In genomic region chr7:22554184-22554583, GRCh38 we compare ENCODE assay signal across 23 cellular contexts. TPM values are rescaled to one million over a fixed set of nuclear protein-coding genes. Genes with fewer than 3 reads are reported as not detected.
DNase-seq lines count a peak whose midpoint lies in the region; ATAC-seq, FAIRE-seq and TF ChIP-seq lines count a peak whose summit lies in the region.
"Had no signal": no experiment of that assay in that cellular context is flagged by ENCODE, and none has a peak within 500 bp of the region (broad histone marks: within the 10 kb centered on the region; RNA-seq: fewer than 3 reads in every experiment).

No MANE protein-coding gene starts in this region.

- H3K4me2 ChIP-seq in H1 (ENCODE audit: insufficient read depth in 1 of 2, low read depth in 2 of 2, low read length in 2 of 2) (no peak overlapping the region), mesendoderm (ENCODE audit: low read length) (no peak overlapping the region)

- POLR2A ChIA-PET in H1 (lab: Charles Lee; ENCODE audit: partially characterized antibody) = interaction anchor here (0.9 kb wide), 1 partner anchor 174 kb away, joined by 4 read pairs; no protein-coding TSS in a partner anchor

- H3K4me1 ChIP-seq in H1 (replicated peaks in 1 of 4; ENCODE audit: control insufficient read depth in 3 of 4, insufficient read depth in 4 of 4, low read length in 3 of 4) = peaks cover 0 to 6% (median 4%) of the 10 kb centered on the region in 4 experiments; a peak in 4 of 7 replicates
- peaks cover 3% of the 10 kb centered on the region for H3K4me1 ChIP-seq in mesendoderm (ENCODE audit: control insufficient read depth, low read depth, low read length)

- 0 out of 2 replicates have a peak overlapping the region, but pooled peaks have one; percentile 21 for H2BK15ac ChIP-seq in H1 (ENCODE audit: low read length)
- H2BK15ac ChIP-seq in mesendoderm (replicated peaks; ENCODE audit: low read depth) = no peak overlapping the region

- H4K8ac ChIP-seq in H1 (ENCODE audit: extremely low read depth, insufficient read depth, low read length) (no peak overlapping the region), mesendoderm (ENCODE audit: low read depth, low read length) (no peak overlapping the region)

- no peak overlapping the region for H3K4me3 Mint-ChIP-seq in activated CD8-positive, alpha-beta memory T cell treated with anti-CD3 and anti-CD28 coated beads, Interleukin-2, amount 10 ng/mL, durations not matched to agents 7 days and 5 days
- no peak overlapping the region for H3K4me3 Mint-ChIP-seq in type B pancreatic cell
- H3K4me3 Mint-ChIP-seq: B cell; CD14-positive monocyte; CD4-positive, alpha-beta T cell; CD8-positive, alpha-beta memory T cell had no signal

- TF ChIP-seq CTCF in H1 (IDR thresholded peaks at IDR 0.05; ENCODE audit: control extremely low read depth in 1 of 3, insufficient read depth in 1 of 3, low read depth in 1 of 3, low read length in 3 of 3) (no peak), type B pancreatic cell (conservative IDR thresholded peaks at IDR 0.05) (no peak)

- no peak for TF ChIP-seq EP300 in H1 (IDR thresholded peaks at IDR 0.05; ENCODE audit: borderline replicate concordance in 1 of 2, low read depth in 2 of 2, low read length in 2 of 2)

- H3K18ac ChIP-seq in H1 (ENCODE audit: extremely low read depth, low read length) (no peak overlapping the region), mesendoderm (ENCODE audit: low read length) (no peak overlapping the region)

- ATAC-seq in activated CD8-positive, alpha-beta memory T cell treated with anti-CD3 and anti-CD28 coated beads, Interleukin-2, amount 10 ng/mL, durations not matched to agents 7 days and 5 days = no peak

- H3K4ac ChIP-seq in H1 (replicated peaks; ENCODE audit: insufficient read length, low read depth, low read length) = no peak overlapping the region
- H3K4ac ChIP-seq in mesendoderm (ENCODE audit: low read depth, low read length) = no peak overlapping the region

- H3K27ac ChIP-seq in H1 (ENCODE audit: low read depth, low read length) (no peak overlapping the region), mesendoderm (ENCODE audit: low read depth, low read length) (no peak overlapping the region)
- H3K27ac ChIP-seq: 22Rv1 had no signal

- H3K79me2 ChIP-seq in H1 (ENCODE audit: control insufficient read depth in 1 of 2, insufficient read depth in 2 of 2, low read length in 2 of 2) (no peaks in the 10 kb centered on the region), mesendoderm (ENCODE audit: control insufficient read depth, insufficient read depth, low read length) (no peaks in the 10 kb centered on the region)

- H4K91ac ChIP-seq in H1 (replicated peaks; ENCODE audit: insufficient read length, low read length) = no peak overlapping the region

- FAIRE-seq in H1 (lab: Jason Lieb, UNC) = no peak
- FAIRE-seq: A204.1, GM12891, GM18507 had no signal

- no peak for TF ChIP-seq RAD21 in H1 (IDR thresholded peaks at IDR 0.05 in 1 of 2, conservative IDR thresholded peaks at IDR 0.05 in 1 of 2; ENCODE audit: low read depth in 2 of 2, low read length in 2 of 2)

- CTCF ChIA-PET in activated CD8-positive, alpha-beta memory T cell treated with anti-CD3 and anti-CD28 coated beads, Interleukin-2, amount 10 ng/mL, durations not matched to agents 7 days and 5 days (lab: Charles Lee) = interaction anchor here (14.8 kb wide), 1 partner anchor 175 kb away, joined by 376 read pairs; the partner anchor contains the start of gene IL6
- CTCF ChIA-PET in H1 (lab: Charles Lee; ENCODE audit: partially characterized antibody) = interaction anchor here (0.6 to 4.7 kb wide), 7 partner anchors 40 to 501 kb away, joined by 3 to 50 read pairs (median 11); partner anchors contain the start of gene IL6

- H3K4me3 ChIP-seq in H1 (ENCODE audit: extremely low read depth in 1 of 4, insufficient read depth in 2 of 4, low read depth in 3 of 4, low read length in 4 of 4) (no peak overlapping the region), mesendoderm (ENCODE audit: low read length) (no peak overlapping the region)
- H3K4me3 ChIP-seq: BLaER1 treated with 17β-estradiol and CSF1 and Interleukin-3, amounts not matched to agents 10 nM and 100 nM had no signal

- no peak overlapping the region for H2BK120ac ChIP-seq in H1 (replicated peaks; ENCODE audit: low read depth, low read length)
- no peak overlapping the region for H2BK120ac ChIP-seq in mesendoderm (ENCODE audit: low read depth, low read length)

- H2AFZ ChIP-seq in H1 (ENCODE audit: low read length) = no peak overlapping the region

- H3K27ac Mint-ChIP-seq in activated CD8-positive, alpha-beta memory T cell treated with anti-CD3 and anti-CD28 coated beads, Interleukin-2, amount 10 ng/mL, durations not matched to agents 7 days and 5 days = no peak overlapping the region
- H3K27ac Mint-ChIP-seq in type B pancreatic cell = no peak overlapping the region
- H3K27ac Mint-ChIP-seq: B cell; CD14-positive monocyte; CD4-positive, alpha-beta T cell had no signal

- no peak overlapping the region for H2BK5ac ChIP-seq in H1 (ENCODE audit: low read depth, low read length)
- no peak overlapping the region for H2BK5ac ChIP-seq in mesendoderm (ENCODE audit: low read length)

- H3K14ac ChIP-seq in H1 (ENCODE audit: insufficient read length) = no peak overlapping the region

- H3K4me1 Mint-ChIP-seq in activated CD8-positive, alpha-beta memory T cell treated with anti-CD3 and anti-CD28 coated beads, Interleukin-2, amount 10 ng/mL, durations not matched to agents 7 days and 5 days = peaks cover 16% of the 10 kb centered on the region
- no peaks in the 10 kb centered on the region for H3K4me1 Mint-ChIP-seq in type B pancreatic cell (ENCODE audit: unreplicated experiment)

- H3K23ac ChIP-seq in H1 (ENCODE audit: insufficient read length) (no peak overlapping the region), mesendoderm (ENCODE audit: low read length) (no peak overlapping the region)

- no peaks in the 10 kb centered on the region for H3K9me3 ChIP-seq in H1 (ENCODE audit: insufficient read depth in 2 of 2, low read depth in 1 of 2, low read length in 1 of 2)

- H2BK12ac ChIP-seq in H1 (ENCODE audit: low read depth, low read length) = no peak overlapping the region

- peaks cover 65% of the 10 kb centered on the region for H3K27me3 Mint-ChIP-seq in activated CD8-positive, alpha-beta memory T cell treated with anti-CD3 and anti-CD28 coated beads, Interleukin-2, amount 10 ng/mL, durations not matched to agents 7 days and 5 days
- peaks cover 54% of the 10 kb centered on the region for H3K27me3 Mint-ChIP-seq in type B pancreatic cell

- no peaks in the 10 kb centered on the region for H4K20me1 ChIP-seq in H1 (replicated peaks in 1 of 2; ENCODE audit: control insufficient read depth in 1 of 2, insufficient read depth in 2 of 2, low read length in 2 of 2)
- H4K20me1 ChIP-seq: BLaER1 treated with 17β-estradiol and CSF1 and Interleukin-3, amounts not matched to agents 10 nM and 100 nM had no signal

- peaks cover 5% of the 10 kb centered on the region; the same call in 1 of the 2 replicates for H3K23me2 ChIP-seq in H1 (ENCODE audit: low read depth, low read length)

- H3K36me3 Mint-ChIP-seq in activated CD8-positive, alpha-beta memory T cell treated with anti-CD3 and anti-CD28 coated beads, Interleukin-2, amount 10 ng/mL, durations not matched to agents 7 days and 5 days = no peaks in the 10 kb centered on the region
- no peaks in the 10 kb centered on the region for H3K36me3 Mint-ChIP-seq in type B pancreatic cell
- H3K36me3 Mint-ChIP-seq: CD8-positive, alpha-beta memory T cell had no signal

- H3K56ac ChIP-seq in H1 (replicated peaks; ENCODE audit: insufficient read length, low read depth, low read length) (no peak overlapping the region), mesendoderm (ENCODE audit: low read length) (no peak overlapping the region)

- 93% methylated on average over 5 of the region's 5 CpGs; no CpG with 5 or more reads in 1 of the 2 experiments for WGBS in H1 (ENCODE audit: extremely low coverage in 1 of 2, insufficient coverage in 1 of 2, insufficient read length in 1 of 2, insufficient replicate concordance in 2 of 2, low coverage in 1 of 2, low lambda C conversion rate in 2 of 2, missing lambda C conversion rate in 1 of 2), 2 experiments
- WGBS in mesendoderm (ENCODE audit: extremely low coverage, insufficient coverage, low lambda C conversion rate) = no CpG with 5 or more reads among the region's 5 CpGs

- TF ChIP-seq POLR2A in H1 (IDR thresholded peaks at IDR 0.05; ENCODE audit: control extremely low read depth in 1 of 2, low read depth in 2 of 2, low read length in 2 of 2) = no peak

- no peak overlapping the region for H3K9ac ChIP-seq in H1 (replicated peaks in 1 of 4; ENCODE audit: extremely low read depth in 1 of 4, low read depth in 3 of 4, low read length in 3 of 4)
- H3K9ac ChIP-seq in mesendoderm (ENCODE audit: low read length) = no peak overlapping the region
- H3K9ac ChIP-seq: BLaER1 treated with 17β-estradiol and CSF1 and Interleukin-3, amounts not matched to agents 10 nM and 100 nM had no signal

- no peaks in the 10 kb centered on the region for H3K9me3 Mint-ChIP-seq in activated CD8-positive, alpha-beta memory T cell treated with anti-CD3 and anti-CD28 coated beads, Interleukin-2, amount 10 ng/mL, durations not matched to agents 7 days and 5 days (ENCODE audit: low read depth)
- no peaks in the 10 kb centered on the region for H3K9me3 Mint-ChIP-seq in type B pancreatic cell
- H3K9me3 Mint-ChIP-seq: CD4-positive, alpha-beta T cell; CD8-positive, alpha-beta memory T cell had no signal

- H4K5ac ChIP-seq in H1 (ENCODE audit: insufficient read length, low read depth, low read length) = no peak overlapping the region
- H4K5ac ChIP-seq in mesendoderm (ENCODE audit: low read length) = no peak overlapping the region

- H2BK20ac ChIP-seq in H1 (ENCODE audit: low read length) = no peak overlapping the region

- H3K36me3 ChIP-seq in H1 (ENCODE audit: control insufficient read depth in 2 of 4, insufficient read depth in 4 of 4, low read length in 3 of 4) (no peaks in the 10 kb centered on the region), mesendoderm (ENCODE audit: control insufficient read depth, insufficient read depth, low read length) (no peaks in the 10 kb centered on the region)
- H3K36me3 ChIP-seq: BLaER1 treated with 17β-estradiol and CSF1 and Interleukin-3, amounts not matched to agents 10 nM and 100 nM had no signal

- H3K79me1 ChIP-seq in H1 (ENCODE audit: low read depth, low read length) (no peaks in the 10 kb centered on the region), mesendoderm (ENCODE audit: low read length) (no peaks in the 10 kb centered on the region)

- DNase-seq in activated CD8-positive, alpha-beta memory T cell treated with anti-CD3 and anti-CD28 coated beads, Interleukin-2, amount 10 ng/mL, durations not matched to agents 7 days and 5 days = peak; percentile 19
- DNase-seq in activated CD8-positive, alpha-beta memory T cell treated with anti-CD3 and anti-CD28 coated beads, Interleukin-2, amount 50 U/mL, for 4 hours = no peak
- DNase-seq in H1 (ENCODE audit: low read depth in 1 of 2, low spot score in 2 of 2) (no peak), mesenteric fat pad (ENCODE audit: low spot score) (peak; percentile 14), type B pancreatic cell (ENCODE audit: extremely low spot score, unreplicated experiment) (peak; percentile 4), mesendoderm (no peak), activated gamma-delta T cell treated with Interleukin-2 at 50 U/mL for 16 hours (no peak), pons (ENCODE audit: low spot score) (no peak)
- DNase-seq: CD4-positive, alpha-beta T cell; CD8-positive, alpha-beta memory T cell; DMS53; DMS79 treated with DMSO at 0.1 percent for 48 hours; GF-D8; GOT3; H7; HCEC 1CT had no signal

- H3K27me3 ChIP-seq in H1 (replicated peaks in 1 of 4; ENCODE audit: control insufficient read depth in 3 of 4, extremely low read depth in 1 of 4, insufficient read depth in 3 of 4, low read length in 3 of 4) (no peaks in the 10 kb centered on the region), mesendoderm (ENCODE audit: insufficient read depth, low read length, poor library complexity) (no peaks in the 10 kb centered on the region)

- H2AK5ac ChIP-seq in H1 (ENCODE audit: low read depth, low read length) (no peak overlapping the region; the same call in 1 of the 2 replicates), mesendoderm (ENCODE audit: low read length) (no peak overlapping the region)

RNA-seq across cellular contexts. Expression of gene STEAP1B, which starts 54.2 kb away (rescaled TPM):
- under 1 TPM in 1 of 2 experiments, not detected in 1; 0.37 TPM for total RNA-seq in activated CD8-positive, alpha-beta memory T cell treated with anti-CD3 and anti-CD28 coated beads, Interleukin-2, amount 10 ng/mL, durations not matched to agents 7 days and 5 days
- 8.6 and 8.7 TPM in 2 replicates for total RNA-seq in H1 (2021; fragmentation: NEBNext Ultra II Directional; extraction: Animal tissue kit (Norgen Biotek cat#: 25700))
- polyA plus RNA-seq in H1 (2011; rRNA removed) = 3.8 and 5.4 TPM in 2 replicates
- 5.3 TPM for polyA plus RNA-seq in H1 (2011; cell fraction: cytosol; rRNA removed)
- 3.9 TPM for polyA plus RNA-seq in H1 (2011; cell fraction: nucleus; rRNA removed)
- 4.7 to 6.7 TPM (median 5.3 TPM) in 4 replicates for polyA plus RNA-seq in H1 (2012, experiment 1 of 2)
- 1.9 TPM for polyA plus RNA-seq in H1 (2012, experiment 2 of 2)
- polyA plus RNA-seq in H1 (2013, experiment 1 of 2) = 12.0 TPM
- 15.7 TPM for polyA plus RNA-seq in H1 (2013, experiment 2 of 2)
- polyA minus RNA-seq in H1 (2011; rRNA and poly(A)+ RNA removed) = 6.6 and 8.9 TPM in 2 replicates
- 1.2 TPM for polyA minus RNA-seq in H1 (2011; cell fraction: cytosol; rRNA and poly(A)+ RNA removed)
- polyA minus RNA-seq in H1 (2011; cell fraction: nucleus; rRNA and poly(A)+ RNA removed) = 12.4 TPM
- total RNA-seq in mesenteric fat pad (2.6 TPM), type B pancreatic cell (ENCODE audit: low replicate concordance) (2.0 TPM in 1 of 2 replicates, not detected in the other)
- 10.4 TPM for polyA plus RNA-seq in mesendoderm (2013, experiment 1 of 2)
- 10.1 TPM for polyA plus RNA-seq in mesendoderm (2013, experiment 2 of 2)
- total RNA-seq: CD4-positive, alpha-beta T cell had no signal
- polyA plus RNA-seq: CD8-positive, alpha-beta memory T cell had no signal

Comparison
In these comparisons a context has a peak if more than half of its experiments do, and no peak if none do; other contexts are left out.
1. DNase-seq: peak in activated CD8-positive, alpha-beta memory T cell treated with anti-CD3 and anti-CD28 coated beads, Interleukin-2, amount 10 ng/mL, durations not matched to agents 7 days and 5 days (single experiment), mesenteric fat pad (single experiment) and type B pancreatic cell (single experiment); none in activated CD8-positive, alpha-beta memory T cell treated with anti-CD3 and anti-CD28 coated beads, Interleukin-2, amount 50 U/mL, for 4 hours (single experiment), H1 (0 of 2), mesendoderm (single experiment), activated gamma-delta T cell treated with Interleukin-2 at 50 U/mL for 16 hours (single experiment) and pons (single experiment).